ENCODE assay signal across 9 cellular contexts in the genomic region with DNA sequence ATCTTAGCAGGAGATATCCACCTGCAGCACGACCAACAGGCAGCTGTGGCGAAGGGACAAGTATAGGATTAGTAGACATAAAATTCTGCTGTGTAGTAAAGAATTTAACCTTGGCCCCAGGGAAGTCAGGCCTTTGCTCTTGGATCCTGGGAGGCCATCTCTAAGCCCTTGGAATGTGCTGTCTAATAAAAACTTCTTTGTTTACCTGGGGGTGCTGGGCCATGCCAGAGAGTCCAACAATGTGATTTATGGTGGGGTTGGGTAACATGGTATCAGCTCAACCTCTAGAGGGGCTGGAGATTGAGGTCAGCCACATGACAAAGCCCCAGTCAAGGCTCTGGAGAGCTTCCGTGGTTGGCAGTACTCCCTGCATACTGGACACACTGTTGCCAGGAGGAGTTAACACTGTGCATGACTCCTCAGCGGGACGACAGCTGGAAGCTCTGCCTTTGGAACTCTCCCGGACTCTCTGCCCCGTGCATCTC. TPM values are rescaled to one million over a fixed set of nuclear protein-coding genes. Genes with fewer than 3 reads are reported as not detected.
DNase-seq lines count a peak whose midpoint lies in the region; ATAC-seq and TF ChIP-seq lines count a peak whose summit lies in the region.
"Had no signal": no experiment of that assay in that cellular context is flagged by ENCODE, and none has a peak within 500 bp of the region (broad histone marks: within the 10 kb centered on the region; RNA-seq: fewer than 3 reads in every experiment).

No MANE protein-coding gene starts in this region.

- H3K4me3 ChIP-seq in fibroblast of villous mesenchyme (ENCODE audit: low read depth, low read length) = no peak overlapping the region
- H3K4me3 ChIP-seq in vagina = no peak overlapping the region
- H3K4me3 ChIP-seq in tibial nerve = no peak overlapping the region

- H3K27me3 ChIP-seq in vagina (no peaks in the 10 kb centered on the region), tibial nerve (no peaks in the 10 kb centered on the region)

- H3K36me3 Mint-ChIP-seq in naive thymus-derived CD8-positive, alpha-beta T cell = peaks cover 0 to 81% (median 42%) of the 10 kb centered on the region in 3 donors

- peaks cover 6 to 23% (median 20%) of the 10 kb centered on the region in 4 donors for H3K4me1 Mint-ChIP-seq in naive thymus-derived CD8-positive, alpha-beta T cell

- TF ChIP-seq EP300 in tibial nerve (IDR thresholded peaks at IDR 0.05) = no peak

- no peaks in the 10 kb centered on the region for H3K9me3 Mint-ChIP-seq in naive thymus-derived CD8-positive, alpha-beta T cell

- H3K4me1 ChIP-seq in vagina (peaks cover 30% of the 10 kb centered on the region), tibial nerve (peaks cover 0 to 29% (median 10%) of the 10 kb centered on the region in 4 donors)

- intact Hi-C loops in Right ventricle myocardium inferior (cut with DNase I) (loop anchor here (2.0 kb wide), 1 partner anchor 53 kb away; no protein-coding TSS in a partner anchor), cardiac septum (cut with DNase I) (no loop called here), vagina (cut with DNase I) (no loop called here)

- DNase-seq in Right ventricle myocardium inferior (ENCODE audit: missing footprints) (no peak), cardiac septum (ENCODE audit: low spot score) (no peak), fibroblast of villous mesenchyme (ENCODE audit: low read depth) (peak; percentile 93), vagina (ENCODE audit: extremely low spot score in 2 of 2) (no peak), 8988T (no peak), tibial nerve (ENCODE audit: low spot score in 2 of 2) (no peak), NCI-H146 treated with DMSO at 0.1 percent for 48 hours (lab: John Stamatoyannopoulos, UW; ENCODE audit: unreplicated experiment) (no peak)
- DNase-seq in naive thymus-derived CD8-positive, alpha-beta T cell = no peak
- DNase-seq: NCI-H524 treated with DMSO at 0.1 percent for 48 hours had no signal

- H3K36me3 ChIP-seq in vagina = peaks cover 0 to 43% of the 10 kb centered on the region in 2 donors
- H3K36me3 ChIP-seq in tibial nerve = peaks cover 0 to 79% (median 2%) of the 10 kb centered on the region in 3 donors

- H3K27ac Mint-ChIP-seq in naive thymus-derived CD8-positive, alpha-beta T cell = peak overlapping the region in 9 of 10 donors; percentile 24 to 95 (median 89)

- H3K27ac ChIP-seq in vagina (peak overlapping the region; percentile 34), tibial nerve (no peak overlapping the region)

- 43 to 46% methylated on average over 7 of the region's 7 CpGs for WGBS in tibial nerve, 2 donors

- H3K27me3 Mint-ChIP-seq in naive thymus-derived CD8-positive, alpha-beta T cell = no peaks in the 10 kb centered on the region

- POLR2A ChIA-PET in naive thymus-derived CD8-positive, alpha-beta T cell (lab: Charles Lee) = interaction anchor here (1.3 kb wide), 1 partner anchor 49 kb away, joined by 4 read pairs; no protein-coding TSS in a partner anchor

- H3K9me3 ChIP-seq in vagina (no peaks in the 10 kb centered on the region), tibial nerve (no peaks in the 10 kb centered on the region)

- TF ChIP-seq POLR2A in vagina (IDR thresholded peaks at IDR 0.05) = no peak
- no peak for TF ChIP-seq POLR2A in tibial nerve (IDR thresholded peaks at IDR 0.05)

- no peak for TF ChIP-seq CTCF in fibroblast of villous mesenchyme (IDR thresholded peaks at IDR 0.05; ENCODE audit: insufficient read depth, low read depth, low read length)
- TF ChIP-seq CTCF in vagina (IDR thresholded peaks at IDR 0.05) = no peak
- TF ChIP-seq CTCF in tibial nerve (IDR thresholded peaks at IDR 0.05) = no peak

- H3K4me3 Mint-ChIP-seq in naive thymus-derived CD8-positive, alpha-beta T cell = no peak overlapping the region

- ATAC-seq in Right ventricle myocardium inferior = peak; percentile 96
- ATAC-seq in naive thymus-derived CD8-positive, alpha-beta T cell = no peak

RNA-seq across cellular contexts. Expression of gene HEG1, which starts 52.4 kb away (rescaled TPM):
- total RNA-seq in Right ventricle myocardium inferior (95.0 TPM), cardiac septum (151 TPM), fibroblast of villous mesenchyme (110 and 199 TPM in 2 replicates), vagina (47.1 TPM), tibial nerve (10 to 100 TPM; 26.8 to 59.1 (median 42.5) TPM)
- 10 to 100 TPM in 1 of 2 experiments, 1 to 10 TPM in 1; 9.2 to 10.3 TPM for total RNA-seq in naive thymus-derived CD8-positive, alpha-beta T cell
- 1 to 10 TPM; 1.5 to 2.3 (median 1.6) TPM for polyA plus RNA-seq in naive thymus-derived CD8-positive, alpha-beta T cell
